Comparison of ENCODE assay signal across 20 cellular contexts in the genomic region with DNA sequence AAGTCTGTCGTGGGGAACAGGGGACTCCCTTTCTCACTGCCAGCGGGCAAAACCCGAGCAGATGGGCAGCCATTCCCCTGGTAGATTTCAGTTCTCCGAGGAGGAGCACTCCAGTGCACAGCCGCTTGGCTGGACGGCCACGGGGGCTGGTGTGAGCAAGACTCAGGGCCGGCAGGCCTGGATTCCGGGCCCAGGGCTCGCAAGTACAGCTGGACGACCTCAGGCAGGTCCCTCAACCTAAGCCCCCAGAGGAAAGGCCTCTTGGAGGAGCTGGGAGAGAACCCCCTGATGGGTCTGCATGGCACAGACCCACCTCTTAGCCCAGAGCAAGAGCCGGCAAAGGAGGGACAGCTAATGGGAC. TPM values are rescaled to one million over a fixed set of nuclear protein-coding genes. Genes with fewer than 3 reads are reported as not detected.
A peak's percentile ranks its signal among the peaks of the same experiment; 100 is the strongest.
DNase-seq lines count a peak whose midpoint lies in the region; ATAC-seq and TF ChIP-seq lines count a peak whose summit lies in the region.
"Had no signal": no experiment of that assay in that cellular context is flagged by ENCODE, and none has a peak within 500 bp of the region (broad histone marks: within the 10 kb centered on the region; RNA-seq: fewer than 3 reads in every experiment).

No MANE protein-coding gene starts in this region.

- no peak overlapping the region for H2BK120ac ChIP-seq in neuronal stem cell (ENCODE audit: low read depth, low read length)

- H2BK15ac ChIP-seq in neuronal stem cell (ENCODE audit: low read length): peak overlapping the region; percentile 69

- no peak overlapping the region for H3K4me2 ChIP-seq in neuronal stem cell (ENCODE audit: insufficient read depth, low read length, poor library complexity, severe bottlenecking)
- H3K4me2 ChIP-seq: A549 had no signal

- H4K8ac ChIP-seq in neuronal stem cell (ENCODE audit: low read depth, low read length): no peak overlapping the region

- peak overlapping the region; percentile 90 for H3K27ac Mint-ChIP-seq in CD4-positive, alpha-beta T cell

- H3K27ac ChIP-seq in CD4-positive, alpha-beta T cell (ENCODE audit: low read depth, low read length): no peak overlapping the region
- H3K27ac ChIP-seq in KOPT-K1 (ENCODE audit: low read depth, low read length, poor library complexity, severe bottlenecking) (peak overlapping the region; percentile 75), colonic mucosa (peak overlapping the region; percentile 60), neuronal stem cell (replicated peaks; ENCODE audit: low read length) (no peak overlapping the region)
- H3K27ac ChIP-seq: A549 had no signal

- no peaks in the 10 kb centered on the region for H3K79me1 ChIP-seq in neuronal stem cell (ENCODE audit: low read depth, low read length)

- peaks cover 23% of the 10 kb centered on the region for H3K4me1 ChIP-seq in colonic mucosa
- H3K4me1 ChIP-seq in neuronal stem cell (ENCODE audit: control insufficient read depth in 2 of 2, insufficient read depth in 1 of 2, low read depth in 1 of 2, low read length in 2 of 2): peaks cover 34 to 38% of the 10 kb centered on the region in 2 donors

- no peak for ATAC-seq in CD4-positive, alpha-beta T cell (ENCODE audit: poor library complexity)
- ATAC-seq: A549; CD8-positive, alpha-beta T cell had no signal

- H3K14ac ChIP-seq in neuronal stem cell (ENCODE audit: low read length): no peak overlapping the region

- no CpG with 5 or more reads among the region's 12 CpGs for WGBS in neuronal stem cell (ENCODE audit: extremely low coverage in 2 of 2, insufficient read length in 2 of 2, insufficient replicate concordance in 1 of 2), 2 donors

- peak overlapping the region; percentile 88 for H2AK5ac ChIP-seq in neuronal stem cell (ENCODE audit: low read depth, low read length)

- peak overlapping the region; percentile 80 for H3K18ac ChIP-seq in neuronal stem cell (ENCODE audit: low read length)

- no peaks in the 10 kb centered on the region for H3K36me3 Mint-ChIP-seq in CD4-positive, alpha-beta T cell (ENCODE audit: low read depth)
- H3K36me3 Mint-ChIP-seq: CD8-positive, alpha-beta T cell had no signal

- H2BK5ac ChIP-seq in neuronal stem cell (ENCODE audit: low read length): no peak overlapping the region

- H3K36me3 ChIP-seq in KOPT-K1 (ENCODE audit: insufficient read depth, low read length) (no peaks in the 10 kb centered on the region), colonic mucosa (no peaks in the 10 kb centered on the region), neuronal stem cell (replicated peaks in 1 of 2; ENCODE audit: control insufficient read depth in 2 of 2, insufficient read depth in 2 of 2, low read length in 2 of 2) (no peaks in the 10 kb centered on the region)
- H3K36me3 ChIP-seq: MG63 had no signal

- H3K9ac ChIP-seq in colonic mucosa (ENCODE audit: low read depth in 2 of 2, low read length in 2 of 2): peak overlapping the region; percentile 54 to 68
- no peak overlapping the region for H3K9ac ChIP-seq in neuronal stem cell (ENCODE audit: low read depth, low read length, poor library complexity)

- H2BK12ac ChIP-seq in neuronal stem cell (ENCODE audit: low read length): no peak overlapping the region

- H2AFZ ChIP-seq in neuronal stem cell (ENCODE audit: low read length): no peak overlapping the region

- no peak overlapping the region for H3K4ac ChIP-seq in neuronal stem cell (ENCODE audit: low read length)

- CTCF ChIA-PET in CD4-positive, alpha-beta T cell (lab: Charles Lee): no interaction called here

- H3K27me3 Mint-ChIP-seq in CD4-positive, alpha-beta T cell: no peaks in the 10 kb centered on the region

- peaks cover 82% of the 10 kb centered on the region for H3K4me1 Mint-ChIP-seq in CD4-positive, alpha-beta T cell (ENCODE audit: low read depth)

- no peak overlapping the region for H3K4me3 ChIP-seq in colonic mucosa
- no peak overlapping the region for H3K4me3 ChIP-seq in neuronal stem cell (ENCODE audit: low read length in 2 of 2)
- H3K4me3 ChIP-seq: A549, MG63 had no signal

- no peaks in the 10 kb centered on the region for H3K27me3 ChIP-seq in CD4-positive, alpha-beta T cell (ENCODE audit: control insufficient read depth, insufficient read depth, low read length)
- H3K27me3 ChIP-seq in colonic mucosa (no peaks in the 10 kb centered on the region), neuronal stem cell (ENCODE audit: control insufficient read depth in 3 of 3, insufficient read depth in 3 of 3, low read depth in 1 of 3, low read length in 3 of 3) (peaks cover 0 to 10% (median 0%) of the 10 kb centered on the region in 3 experiments)
- H3K27me3 ChIP-seq: MG63 had no signal

- H3K9me3 ChIP-seq in CD4-positive, alpha-beta T cell (ENCODE audit: control insufficient read depth, low read length): no peaks in the 10 kb centered on the region
- H3K9me3 ChIP-seq in KOPT-K1 (ENCODE audit: insufficient read depth, low read length, poor library complexity, severe bottlenecking) (no peaks in the 10 kb centered on the region), colonic mucosa (no peaks in the 10 kb centered on the region), neuronal stem cell (replicated peaks in 1 of 2; ENCODE audit: control insufficient read depth in 2 of 2, insufficient read depth in 1 of 2, low read depth in 1 of 2, low read length in 2 of 2) (no peaks in the 10 kb centered on the region)
- H3K9me3 ChIP-seq: A549, MG63 had no signal

- H3K23ac ChIP-seq in neuronal stem cell (ENCODE audit: low read depth, low read length, poor library complexity): no peak overlapping the region

- H3K9me3 Mint-ChIP-seq in CD4-positive, alpha-beta T cell: no peaks in the 10 kb centered on the region
- H3K9me3 Mint-ChIP-seq: CD8-positive, alpha-beta T cell had no signal

- no peak overlapping the region for H3K4me3 Mint-ChIP-seq in CD4-positive, alpha-beta T cell

- intact Hi-C loops in CD4-positive, alpha-beta T cell (cut with DNase I, micrococcal nuclease): loop anchor here in 1 of 2 experiments (2.0 kb wide), 1 partner anchor 17 kb away; no protein-coding TSS in a partner anchor
- intact Hi-C loops in colonic mucosa (cut with DNase I): no loop called here

- no peak for TF ChIP-seq CTCF in CD4-positive, alpha-beta T cell (IDR thresholded peaks at IDR 0.05)
- no peak for TF ChIP-seq CTCF in colonic mucosa (IDR thresholded peaks at IDR 0.05)

- no peak for DNase-seq in CD4-positive, alpha-beta T cell
- DNase-seq in colonic mucosa (no peak), neuronal stem cell (ENCODE audit: low spot score) (no peak), DMS53 (lab: John Stamatoyannopoulos, UW) (no peak), SW 1271 (lab: John Stamatoyannopoulos, UW) (no peak)
- no peak for DNase-seq in stimulated activated CD4-positive, alpha-beta T cell treated with anti-CD3 and anti-CD28 coated beads, Interleukin-4, amount 100 ng/mL, for 1 hour
- DNase-seq: CD8-positive, alpha-beta T cell; DMS79; GOT3; IMR-90; Kasumi-1; MG63; NCI-H1417; NCI-H1694 treated with DMSO at 0.1 percent for 48 hours; NCI-H2081 treated with DMSO at 0.1 percent for 48 hours; NCI-H446; NCI-H526; Right ventricle myocardium superior had no signal

- H4K91ac ChIP-seq in neuronal stem cell (ENCODE audit: low read depth, low read length, poor library complexity): no peak overlapping the region

- POLR2A ChIA-PET in CD4-positive, alpha-beta T cell (lab: Charles Lee): no interaction called here

RNA-seq across cellular contexts. Expression of a gene that starts 31.3 kb away (rescaled TPM):
- total RNA-seq in CD4-positive, alpha-beta T cell: 10 to 100 TPM; 61.6 to 64.1 TPM
- 10 to 100 TPM; 52.9 to 62.0 TPM for total RNA-seq in colonic mucosa
- 18.5 TPM for polyA plus RNA-seq in neuronal stem cell (2013, experiment 1 of 2)
- 19.2 TPM for polyA plus RNA-seq in neuronal stem cell (2013, experiment 2 of 2)

Comparison
In these comparisons a context has a peak if more than half of its experiments do, and no peak if none do; other contexts are left out.
1. H3K27ac ChIP-seq: peak in KOPT-K1 (single experiment) and colonic mucosa (single experiment); none in CD4-positive, alpha-beta T cell (single experiment) and neuronal stem cell (single experiment).